ENCODE assay signal across 27 cellular contexts in the genomic region with DNA sequence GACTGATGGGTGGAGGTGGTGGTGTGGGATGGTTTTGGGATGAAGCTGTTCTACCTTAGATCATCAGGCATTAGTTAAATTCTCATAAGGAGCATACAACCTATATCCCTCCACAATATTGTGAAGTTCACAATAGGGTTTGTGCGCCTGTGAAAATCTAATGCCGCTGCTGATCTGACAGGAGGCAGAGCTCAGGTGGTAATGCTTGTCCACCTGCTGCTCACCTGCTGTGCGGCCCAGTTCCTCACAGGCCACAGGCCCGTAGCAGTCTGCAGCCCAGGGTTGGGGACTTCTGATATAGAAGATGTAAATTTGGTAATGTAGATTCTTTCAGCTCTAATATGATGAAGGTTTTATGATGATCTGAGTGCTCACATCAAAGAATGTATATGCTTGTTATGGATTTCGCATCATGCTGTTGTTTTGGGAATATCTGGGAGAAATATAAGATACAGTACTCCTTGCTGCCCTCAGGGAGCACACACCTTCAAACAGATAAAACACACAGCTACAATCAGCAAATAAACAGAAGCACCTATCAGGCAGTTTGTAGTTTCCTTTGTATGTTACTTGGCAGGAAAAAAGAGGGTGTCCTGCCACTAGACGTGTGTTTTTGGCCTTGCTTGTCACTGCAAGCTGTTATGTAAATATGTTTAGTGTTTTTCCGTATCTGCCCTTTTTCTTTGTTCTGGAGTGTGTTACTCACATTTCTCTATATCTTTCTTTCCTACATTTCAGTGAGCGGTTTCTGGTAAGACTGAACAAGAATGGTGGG.
"Had no signal": no experiment of that assay in that cellular context is flagged by ENCODE, and none has a peak within 500 bp of the region (broad histone marks: within the 10 kb centered on the region; RNA-seq: fewer than 3 reads in every experiment).

No MANE protein-coding gene starts in this region.

- H3K4me3 ChIP-seq: adrenal gland, cardiac muscle cell, coronary artery had no signal

- DNase-seq: activated B cell treated with CpG ODN at 0.5 μM for 24 hours; activated CD4-positive, alpha-beta memory T cell treated with anti-CD3 and anti-CD28 coated beads for 36 hours; activated CD4-positive, alpha-beta T cell treated with anti-CD3 and anti-CD28 coated beads for 4 hours; activated CD4-positive, alpha-beta T cell treated with anti-CD3 and anti-CD28 coated beads, Interleukin-2, amount 10 ng/mL, durations not matched to agents 24 days and 14 days; activated CD4-positive, alpha-beta T cell treated with anti-CD3 and anti-CD28 coated beads, Interleukin-2, amount 50 U/mL, for 1 hour; activated CD4-positive, alpha-beta T cell treated with anti-CD3 and anti-CD28 coated beads, Interleukin-2, amount 50 U/mL, for 4 hours; activated CD4-positive, CD25-positive, alpha-beta regulatory T cell treated with anti-CD3 and anti-CD28 coated beads, Interleukin-2, amount 50 U/mL, for 72 hours; activated CD8-positive, alpha-beta memory T cell treated with anti-CD3 and anti-CD28 coated beads, Interleukin-2, amount 50 U/mL, for 4 hours; activated CD8-positive, alpha-beta T cell treated with anti-CD3 and anti-CD28 coated beads for 36 hours; activated effector memory CD4-positive, alpha-beta T cell treated with anti-CD3 and anti-CD28 coated beads, Interleukin-2, amount 50 U/mL, for 16 hours; activated gamma-delta T cell treated with Interleukin-2 at 50 U/mL for 16 hours; activated naive CD4-positive, alpha-beta T cell; activated naive CD4-positive, alpha-beta T cell treated with anti-CD3 and anti-CD28 coated beads for 36 hours; activated naive CD4-positive, alpha-beta T cell treated with anti-CD3 and anti-CD28 coated beads, Interleukin-2, amount 50 U/mL, for 16 hours; activated naive CD8-positive, alpha-beta T cell treated with anti-CD3 and anti-CD28 coated beads for 36 hours; activated T-cell treated with anti-CD3 and anti-CD28 coated beads for 4 hours; activated T-cell treated with anti-CD3 and anti-CD28 coated beads, Interleukin-2, amount 50 U/mL, for 1 hour; activated T-cell treated with anti-CD3 and anti-CD28 coated beads, Interleukin-2, amount 50 U/mL, for 4 hours; activated T-cell treated with anti-CD3 and anti-CD28 coated beads, Interleukin-2, amount 50 U/mL, for 72 hours; adrenal gland; amniotic stem cell; aorta; T-helper 2 cell; T-helper 9 cell had no signal

- H3K36me3 ChIP-seq: adrenal gland, cardiac muscle cell had no signal

- H3K27me3 ChIP-seq: adrenal gland, cardiac muscle cell had no signal

- H3K9me3 ChIP-seq: adrenal gland had no signal

- H3K27ac ChIP-seq: adrenal gland, cardiac muscle cell, coronary artery, VCaP had no signal

- H3K4me1 ChIP-seq: adrenal gland had no signal
